7 cellular contexts compared by ENCODE assay signal in genomic region chr16:21553481-21554296, GRCh38. TPM values are rescaled to one million over a fixed set of nuclear protein-coding genes. Genes with fewer than 3 reads are reported as not detected.
A peak's percentile ranks its signal among the peaks of the same experiment; 100 is the strongest.
DNase-seq lines count a peak whose midpoint lies in the region; ATAC-seq and TF ChIP-seq lines count a peak whose summit lies in the region.
"Not testable (repeated sequence)": the region's sequence is repeated elsewhere in the genome, so short reads cannot be mapped to it uniquely, and the experiment has no call there.

No MANE protein-coding gene starts in this region.

- not testable (repeated sequence) for H3K9me3 ChIP-seq in DOHH2 (ENCODE audit: control insufficient read depth, insufficient read depth, low read length); lower lobe of right lung; osteoblast (ENCODE audit: low read depth, low read length)

- not testable (repeated sequence) for H3K9ac ChIP-seq in KMS-11

- H3K9me2 ChIP-seq in DOHH2 (replicated peaks; ENCODE audit: control insufficient read depth, low read length), result not testable (repeated sequence)

- H3K4me1 ChIP-seq in DOHH2 (ENCODE audit: control insufficient read depth, low read length), result peaks cover 45% of the 10 kb centered on the region
- peaks cover 11% of the 10 kb centered on the region for H3K4me1 ChIP-seq in KMS-11 (ENCODE audit: low read depth, poor library complexity, severe bottlenecking)
- H3K4me1 ChIP-seq in lower lobe of right lung, result peaks cover 11% of the 10 kb centered on the region
- not testable (repeated sequence) for H3K4me1 ChIP-seq in osteoblast (ENCODE audit: insufficient read depth, low read length)

- H3F3A ChIP-seq in DOHH2 (ENCODE audit: control insufficient read depth, insufficient read depth), result not testable (repeated sequence)

- DNase-seq in chondrocyte (ENCODE audit: low spot score), result peak; percentile 61
- DNase-seq in Right ventricle myocardium superior, result peak; percentile 13
- peak; percentile 32 for DNase-seq in lower lobe of right lung
- DNase-seq in osteoblast (ENCODE audit: insufficient read length, low spot score, missing footprints), result peak; percentile 14

- H3K36me3 ChIP-seq in DOHH2 (ENCODE audit: control insufficient read depth, low read length); KMS-11 (ENCODE audit: insufficient read depth); lower lobe of right lung; osteoblast (ENCODE audit: insufficient read depth, low read length): not testable (repeated sequence)

- not testable (repeated sequence) for ATAC-seq in activated T-helper 17 cell treated with anti-CD3 and anti-CD28 coated beads, Interleukin-2, amount 50 U/mL, for 72 hours (replicated peaks); Right ventricle myocardium superior (ENCODE audit: poor library complexity); lower lobe of right lung

- not testable (repeated sequence) for H3K36me3 Mint-ChIP-seq in activated T-helper 17 cell treated with anti-CD3 and anti-CD28 coated beads, Interleukin-2, amount 50 U/mL, for 72 hours (ENCODE audit: low read depth); chondrocyte (ENCODE audit: low read depth)

- not testable (repeated sequence) for H3K9me3 Mint-ChIP-seq in activated T-helper 17 cell treated with anti-CD3 and anti-CD28 coated beads, Interleukin-2, amount 50 U/mL, for 72 hours; chondrocyte (ENCODE audit: low read depth)

- H3K27me3 ChIP-seq in DOHH2 (ENCODE audit: control insufficient read depth, low read length); KMS-11 (ENCODE audit: insufficient read depth, low read depth): not testable (repeated sequence)
- H3K27me3 ChIP-seq in lower lobe of right lung (ENCODE audit: low read depth) (peaks cover 15% of the 10 kb centered on the region), osteoblast (ENCODE audit: insufficient read depth, low read length) (peaks cover 29% of the 10 kb centered on the region)

- not testable (repeated sequence) for H3K4me3 ChIP-seq in DOHH2 (ENCODE audit: low read length); KMS-11 (IDR thresholded peaks at IDR 0.05; ENCODE audit: insufficient read depth, low read depth, low read length); lower lobe of right lung; osteoblast (ENCODE audit: insufficient read depth, low read length)

- H3K27me3 Mint-ChIP-seq in activated T-helper 17 cell treated with anti-CD3 and anti-CD28 coated beads, Interleukin-2, amount 50 U/mL, for 72 hours, result not testable (repeated sequence)
- peaks cover 22% of the 10 kb centered on the region for H3K27me3 Mint-ChIP-seq in chondrocyte (ENCODE audit: low read depth)

- H3K4me2 ChIP-seq in DOHH2 (ENCODE audit: low read length), result peak overlapping the region; percentile 92
- H3K4me2 ChIP-seq in KMS-11; osteoblast (ENCODE audit: insufficient read depth, low read length): not testable (repeated sequence)

- not testable (repeated sequence) for H4K20me1 ChIP-seq in DOHH2 (ENCODE audit: control insufficient read depth, insufficient read depth, low read depth, low read length); KMS-11 (ENCODE audit: insufficient read depth); osteoblast (ENCODE audit: insufficient read depth, low read length)

- not testable (repeated sequence) for TF ChIP-seq CTCF in DOHH2 (IDR thresholded peaks at IDR 0.05; ENCODE audit: low read depth, low read length, poor library complexity, severe bottlenecking); KMS-11 (conservative IDR thresholded peaks at IDR 0.05; ENCODE audit: low read depth, low read length); chondrocyte (IDR thresholded peaks at IDR 0.05); lower lobe of right lung (IDR thresholded peaks at IDR 0.05); osteoblast (IDR thresholded peaks at IDR 0.05; ENCODE audit: extremely low read depth, low read depth, low read length)

- H3K4me3 Mint-ChIP-seq in activated T-helper 17 cell treated with anti-CD3 and anti-CD28 coated beads, Interleukin-2, amount 50 U/mL, for 72 hours, result peak overlapping the region; percentile 7
- H3K4me3 Mint-ChIP-seq in chondrocyte (ENCODE audit: unreplicated experiment), result not testable (repeated sequence)

- not testable (repeated sequence) for H3K27ac Mint-ChIP-seq in activated T-helper 17 cell treated with anti-CD3 and anti-CD28 coated beads, Interleukin-2, amount 50 U/mL, for 72 hours; chondrocyte (ENCODE audit: unreplicated experiment)

- H3K79me2 ChIP-seq in DOHH2 (ENCODE audit: control insufficient read depth, low read length); KMS-11 (ENCODE audit: insufficient read depth, low read depth); osteoblast (ENCODE audit: insufficient read depth, low read length): not testable (repeated sequence)

- not testable (repeated sequence) for H3K4me1 Mint-ChIP-seq in activated T-helper 17 cell treated with anti-CD3 and anti-CD28 coated beads, Interleukin-2, amount 50 U/mL, for 72 hours; chondrocyte (ENCODE audit: low read depth)

- intact Hi-C loops in Right ventricle myocardium superior (cut with DNase I), result loop anchor here (10.0 kb wide), 2 partner anchors 249 to 369 kb away; no protein-coding TSS in a partner anchor
- intact Hi-C loops in lower lobe of right lung (cut with DNase I), result not testable (repeated sequence)

- H2AFZ ChIP-seq in KMS-11 (ENCODE audit: low read depth), result peak overlapping the region; percentile 99; the same call in 1 of the 2 replicates
- not testable (repeated sequence) for H2AFZ ChIP-seq in osteoblast (ENCODE audit: low read length)

- peak overlapping the region; percentile 75 for H3K27ac ChIP-seq in DOHH2 (ENCODE audit: low read depth, low read length)
- H3K27ac ChIP-seq in KMS-11; lower lobe of right lung; osteoblast (ENCODE audit: low read depth, low read length): not testable (repeated sequence)

RNA-seq across cellular contexts. Expression of gene METTL9, which starts 45.7 kb away (rescaled TPM):
- 10 to 100 TPM; 70.7 to 95.7 TPM for total RNA-seq in activated T-helper 17 cell treated with anti-CD3 and anti-CD28 coated beads, Interleukin-2, amount 50 U/mL, for 72 hours
- total RNA-seq in chondrocyte (77.1 to 88.6 TPM (median 82.8 TPM) in 3 replicates), Right ventricle myocardium superior (47.4 TPM), lower lobe of right lung (74.1 TPM), osteoblast (170 and 210 TPM in 2 replicates)
